In the genomic region with DNA sequence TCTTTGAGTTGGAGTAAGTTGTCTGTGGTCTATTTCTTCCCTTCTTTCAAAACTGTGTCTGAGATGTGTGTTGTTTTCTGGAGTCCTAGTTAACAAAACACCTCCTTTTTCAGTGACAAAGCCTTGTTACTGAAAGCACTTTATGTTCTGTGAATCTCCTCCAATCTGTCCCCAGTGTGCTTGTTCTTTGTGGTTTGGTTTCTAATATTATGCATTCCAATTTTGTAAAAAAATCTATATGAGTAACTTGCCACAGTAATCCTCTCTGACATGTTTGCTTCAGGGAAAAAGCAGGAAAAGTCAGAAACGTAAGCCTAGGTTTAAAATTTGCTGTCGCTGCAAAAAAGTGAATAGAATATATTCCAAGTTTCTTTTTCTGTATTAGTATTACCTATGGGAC, we compare ENCODE assay signal across 26 cellular contexts. TPM values are rescaled to one million over a fixed set of nuclear protein-coding genes. Genes with fewer than 3 reads are reported as not detected.
DNase-seq lines count a peak whose midpoint lies in the region; ATAC-seq, FAIRE-seq and TF ChIP-seq lines count a peak whose summit lies in the region.
"Had no signal": no experiment of that assay in that cellular context is flagged by ENCODE, and none has a peak within 500 bp of the region (broad histone marks: within the 10 kb centered on the region; RNA-seq: fewer than 3 reads in every experiment).

No MANE protein-coding gene starts in this region.

- DNase-seq in GM23248 (peak; percentile 29), amniotic epithelial cell (ENCODE audit: low read depth) (peak; percentile 45), fibroblast of pulmonary artery (ENCODE audit: low read depth) (peak; percentile 7), D721Med (ENCODE audit: insufficient read length, low spot score) (no peak)
- DNase-seq: activated CD4-positive, alpha-beta T cell treated with anti-CD3 and anti-CD28 coated beads for 48 hours; activated CD8-positive, alpha-beta memory T cell treated with anti-CD3 and anti-CD28 coated beads for 24 hours; activated naive CD8-positive, alpha-beta T cell treated with anti-CD3 and anti-CD28 coated beads, Interleukin-2, amount 50 U/mL, for 24 hours; activated T-cell treated with anti-CD3 and anti-CD28 coated beads, Interleukin-2, amount 50 U/mL, for 1 hour; hippocampal formation; immature natural killer cell; naive B cell; NCI-H1048; NCI-H1694; NCI-H524 treated with DMSO at 0.1 percent for 48 hours; nucleus accumbens; SHP77 treated with DMSO at 0.1 percent for 48 hours; spleen; trophoblast cell; WERI-Rb-1 had no signal

- H3K9ac ChIP-seq in GM23248 (no peak overlapping the region), skeletal muscle satellite cell (ENCODE audit: low read depth, low read length) (peak overlapping the region; percentile 16)
- H3K9ac ChIP-seq: BLaER1 had no signal

- no peaks in the 10 kb centered on the region for H3F3A ChIP-seq in GM23248 (ENCODE audit: insufficient read depth)

- H3K27me3 ChIP-seq in GM23248 (replicated peaks; ENCODE audit: insufficient read depth) (no peaks in the 10 kb centered on the region), skeletal muscle satellite cell (ENCODE audit: control insufficient read depth, insufficient read depth, low read length) (no peaks in the 10 kb centered on the region)
- H3K27me3 ChIP-seq: BLaER1, spleen had no signal

- ATAC-seq in GM19023 (IDR thresholded peaks at IDR 0.05; ENCODE audit: unreplicated experiment), result no peak
- no peak for ATAC-seq in GM19467 (IDR thresholded peaks at IDR 0.05; ENCODE audit: unreplicated experiment)
- ATAC-seq: activated naive CD8-positive, alpha-beta T cell treated with anti-CD3 and anti-CD28 coated beads, Interleukin-2, amount 50 U/mL, for 24 hours; GM23338; left lobe of liver had no signal

- no peaks in the 10 kb centered on the region for H4K20me1 ChIP-seq in GM23248 (ENCODE audit: insufficient read depth)
- H4K20me1 ChIP-seq: BLaER1 had no signal

- no peak overlapping the region for H3K27ac ChIP-seq in GM23248
- H3K27ac ChIP-seq: BLaER1, spleen, WERI-Rb-1 had no signal

- TF ChIP-seq CTCF in fibroblast of pulmonary artery (IDR thresholded peaks at IDR 0.05; ENCODE audit: low read length, missing control alignments) (no peak), D721Med (IDR thresholded peaks at IDR 0.05; ENCODE audit: insufficient read depth, missing control alignments) (no peak)

- no peak for FAIRE-seq in D721Med (lab: Jason Lieb, UNC)
- FAIRE-seq: GM18507 had no signal

- H3K79me2 ChIP-seq in GM23248 (ENCODE audit: insufficient read depth), result peaks cover 71% of the 10 kb centered on the region

- no peak overlapping the region for H2AFZ ChIP-seq in GM23248
- H2AFZ ChIP-seq: GM23338 had no signal

- WGBS in GM23248 (ENCODE audit: low coverage in 1 of 2, low lambda C conversion rate in 2 of 2, missing lambda C conversion rate in 2 of 2), 2 experiments, result 67 to 82% methylated on average over 2 of the region's 2 CpGs

- H3K4me1 ChIP-seq in GM23248 (ENCODE audit: insufficient read depth) (no peaks in the 10 kb centered on the region), skeletal muscle satellite cell (ENCODE audit: control insufficient read depth, insufficient read depth, low read length) (peaks cover 9% of the 10 kb centered on the region)
- H3K4me1 ChIP-seq: BLaER1, spleen had no signal

- in situ Hi-C loops in GM23248 (cut with MboI), result no loop called here

- H3K4me3 ChIP-seq in GM23248 (no peak overlapping the region), fibroblast of pulmonary artery (replicated peaks; ENCODE audit: low read depth, low read length) (no peak overlapping the region), skeletal muscle satellite cell (ENCODE audit: low read length) (no peak overlapping the region)
- H3K4me3 ChIP-seq: BLaER1, GM23338, spleen had no signal

- no peaks in the 10 kb centered on the region for H3K9me2 ChIP-seq in GM23248 (ENCODE audit: insufficient read depth)

- H3K9me3 ChIP-seq in GM23248 (ENCODE audit: low read depth) (no peaks in the 10 kb centered on the region), skeletal muscle satellite cell (replicated peaks; ENCODE audit: low read length) (no peaks in the 10 kb centered on the region)
- H3K9me3 ChIP-seq: BLaER1 had no signal

- H3K4me2 ChIP-seq in GM23248 (ENCODE audit: unreplicated experiment) (peak overlapping the region; percentile 12), skeletal muscle satellite cell (ENCODE audit: low read length) (peak overlapping the region; percentile 49)
- H3K4me2 ChIP-seq: BLaER1, GM23338 had no signal

- H3K36me3 ChIP-seq in GM23248 (ENCODE audit: low read depth) (no peaks in the 10 kb centered on the region), skeletal muscle satellite cell (ENCODE audit: insufficient read depth, low read length) (no peaks in the 10 kb centered on the region)
- H3K36me3 ChIP-seq: BLaER1, spleen, WERI-Rb-1 had no signal

RNA-seq across cellular contexts. Expression of a gene that starts 12.4 kb away (rescaled TPM):
- total RNA-seq in GM23248 (2014; rRNA removed; shearing (Covaris generic)), result 9.2 and 11.7 TPM in 2 replicates
- polyA plus RNA-seq in GM23248 (2016; fragmentation: Nextera tagmentation; extraction: Ambion mirVana), result 7.3 and 7.4 TPM in 2 replicates
- 9.1 and 11.4 TPM in 2 replicates for total RNA-seq in skeletal muscle satellite cell (2012; rRNA removed)
- polyA plus RNA-seq: immature natural killer cell had no signal
